9 cellular contexts compared by ENCODE assay signal in genomic region chr14:50736932-50737419, GRCh38.
DNase-seq lines count a peak whose midpoint lies in the region; ATAC-seq and TF ChIP-seq lines count a peak whose summit lies in the region.
"Had no signal": no experiment of that assay in that cellular context is flagged by ENCODE, and none has a peak within 500 bp of the region (broad histone marks: within the 10 kb centered on the region; RNA-seq: fewer than 3 reads in every experiment).

No MANE protein-coding gene starts in this region.

- DNase-seq in GM23338 (ENCODE audit: low spot score) (no peak), left lung (no peak), Calu3 (no peak), NCI-H2081 (lab: John Stamatoyannopoulos, UW) (no peak), NCI-H524 treated with DMSO at 0.1 percent for 48 hours (lab: John Stamatoyannopoulos, UW) (no peak)
- peak; percentile 58 for DNase-seq in stimulated activated CD4-positive, alpha-beta T cell treated with anti-CD3 and anti-CD28 coated beads, Interleukin-4, amount 100 ng/mL, for 24 hours
- DNase-seq: SIG-M5 had no signal

- ATAC-seq in GM18907 (IDR thresholded peaks at IDR 0.05; ENCODE audit: unreplicated experiment), result peak; percentile 87
- ATAC-seq in GM23338, result peak; percentile 34; the same call in 2 of the 3 replicates
- no peak for ATAC-seq in left lung

- CTCF ChIA-PET in Calu3 (lab: Charles Lee), result interaction anchor here (0.6 to 0.7 kb wide), 3 partner anchors 26 to 242 kb away, joined by 3 to 9 read pairs (median 4); no protein-coding TSS in a partner anchor

- H3K4me2 ChIP-seq in GM23338, result no peak overlapping the region

- no peaks in the 10 kb centered on the region for H3K9me2 ChIP-seq in GM23338 (ENCODE audit: insufficient read depth)

- H3K79me2 ChIP-seq in GM23338 (replicated peaks; ENCODE audit: insufficient read depth), result no peaks in the 10 kb centered on the region

- H3K4me1 Mint-ChIP-seq in GM23338, result peaks cover 3% of the 10 kb centered on the region; the same call in 2 of the 3 replicates
- peaks cover 34% of the 10 kb centered on the region for H3K4me1 Mint-ChIP-seq in T-helper 1 cell treated with Interleukin-12 subunit alpha and Interleukin-12 subunit beta and Interleukin-4 antibody, amounts not matched to agents 30 μg/mL and 1 μg/mL, for 36 hours (ENCODE audit: low read depth)
- no peaks in the 10 kb centered on the region for H3K4me1 Mint-ChIP-seq in Calu3 (ENCODE audit: low read depth, unreplicated experiment)

- H4K20me1 ChIP-seq in GM23338 (replicated peaks; ENCODE audit: insufficient read depth), result no peaks in the 10 kb centered on the region

- no peaks in the 10 kb centered on the region for H3K9me3 ChIP-seq in left lung

- no peaks in the 10 kb centered on the region for H3F3A ChIP-seq in GM23338 (replicated peaks; ENCODE audit: low read depth)

- H3K36me3 Mint-ChIP-seq in GM23338 (ENCODE audit: low read depth) (peaks cover 18% of the 10 kb centered on the region; the same call in 2 of the 3 replicates), Calu3 (ENCODE audit: insufficient read depth, unreplicated experiment) (no peaks in the 10 kb centered on the region)
- H3K36me3 Mint-ChIP-seq in T-helper 1 cell treated with Interleukin-12 subunit alpha and Interleukin-12 subunit beta and Interleukin-4 antibody, amounts not matched to agents 30 μg/mL and 1 μg/mL, for 36 hours (ENCODE audit: low read depth), result peaks cover 36% of the 10 kb centered on the region

- H3K27ac ChIP-seq in GM23338 (ENCODE audit: low read depth) (no peak overlapping the region), left lung (no peak overlapping the region)

- H3K27me3 ChIP-seq in GM23338 (ENCODE audit: insufficient read depth) (no peaks in the 10 kb centered on the region), left lung (no peaks in the 10 kb centered on the region)

- H3K9me3 Mint-ChIP-seq in GM23338, result no peaks in the 10 kb centered on the region
- no peaks in the 10 kb centered on the region for H3K9me3 Mint-ChIP-seq in T-helper 1 cell treated with Interleukin-12 subunit alpha and Interleukin-12 subunit beta and Interleukin-4 antibody, amounts not matched to agents 30 μg/mL and 1 μg/mL, for 36 hours
- H3K9me3 Mint-ChIP-seq in Calu3 (ENCODE audit: low read depth, unreplicated experiment), result no peaks in the 10 kb centered on the region

- no peak overlapping the region for H3K27ac Mint-ChIP-seq in GM23338
- H3K27ac Mint-ChIP-seq in T-helper 1 cell treated with Interleukin-12 subunit alpha and Interleukin-12 subunit beta and Interleukin-4 antibody, amounts not matched to agents 30 μg/mL and 1 μg/mL, for 36 hours, result peak overlapping the region; percentile 76
- no peak overlapping the region for H3K27ac Mint-ChIP-seq in Calu3 (ENCODE audit: unreplicated experiment)

- H3K4me3 ChIP-seq in GM23338 (no peak overlapping the region), left lung (no peak overlapping the region)

- H2AFZ ChIP-seq in GM23338, result no peak overlapping the region

- H3K27me3 Mint-ChIP-seq in GM23338 (ENCODE audit: insufficient read depth, low read depth, poor library complexity), result peaks cover 2% of the 10 kb centered on the region
- H3K27me3 Mint-ChIP-seq in T-helper 1 cell treated with Interleukin-12 subunit alpha and Interleukin-12 subunit beta and Interleukin-4 antibody, amounts not matched to agents 30 μg/mL and 1 μg/mL, for 36 hours (ENCODE audit: low read depth), result no peaks in the 10 kb centered on the region
- no peaks in the 10 kb centered on the region for H3K27me3 Mint-ChIP-seq in Calu3 (ENCODE audit: unreplicated experiment)

- peaks cover 3% of the 10 kb centered on the region; the same call in 1 of the 2 replicates for H3K36me3 ChIP-seq in GM23338 (ENCODE audit: insufficient read depth)
- H3K36me3 ChIP-seq in left lung, result peaks cover 0 to 83% of the 10 kb centered on the region in 2 donors

- no TSS peak for BruUV-seq in Calu3 (replicated peaks; lab: Mats Ljungman, UMichigan)

- no peaks in the 10 kb centered on the region; the same call in 1 of the 2 replicates for H3K4me1 ChIP-seq in GM23338 (ENCODE audit: insufficient read depth)
- H3K4me1 ChIP-seq in left lung, result peaks cover 0 to 12% of the 10 kb centered on the region in 2 donors

- TF ChIP-seq CTCF in GM23338 (conservative IDR thresholded peaks at IDR 0.05; ENCODE audit: low read depth in 2 of 2), result no peak
- TF ChIP-seq CTCF in left lung (IDR thresholded peaks at IDR 0.05), result no peak
- no peak for TF ChIP-seq CTCF in Calu3 (IDR thresholded peaks at IDR 0.05; ENCODE audit: unreplicated experiment)

- intact Hi-C loops in left lung (cut with DNase I), result no loop called here
- intact Hi-C loops in Calu3 (cut with micrococcal nuclease; ENCODE audit: unreplicated experiment), result no loop called here

- H3K4me3 Mint-ChIP-seq in GM23338 (no peak overlapping the region), Calu3 (ENCODE audit: low read depth, unreplicated experiment) (no peak overlapping the region)
- peak overlapping the region; percentile 34 for H3K4me3 Mint-ChIP-seq in T-helper 1 cell treated with Interleukin-12 subunit alpha and Interleukin-12 subunit beta and Interleukin-4 antibody, amounts not matched to agents 30 μg/mL and 1 μg/mL, for 36 hours

TF ChIP-seq in GM23338, 12 proteins besides CTCF, POLR2A, EP300 and RAD21 (continues in another document):
- TF ChIP-seq, protein P1, sequence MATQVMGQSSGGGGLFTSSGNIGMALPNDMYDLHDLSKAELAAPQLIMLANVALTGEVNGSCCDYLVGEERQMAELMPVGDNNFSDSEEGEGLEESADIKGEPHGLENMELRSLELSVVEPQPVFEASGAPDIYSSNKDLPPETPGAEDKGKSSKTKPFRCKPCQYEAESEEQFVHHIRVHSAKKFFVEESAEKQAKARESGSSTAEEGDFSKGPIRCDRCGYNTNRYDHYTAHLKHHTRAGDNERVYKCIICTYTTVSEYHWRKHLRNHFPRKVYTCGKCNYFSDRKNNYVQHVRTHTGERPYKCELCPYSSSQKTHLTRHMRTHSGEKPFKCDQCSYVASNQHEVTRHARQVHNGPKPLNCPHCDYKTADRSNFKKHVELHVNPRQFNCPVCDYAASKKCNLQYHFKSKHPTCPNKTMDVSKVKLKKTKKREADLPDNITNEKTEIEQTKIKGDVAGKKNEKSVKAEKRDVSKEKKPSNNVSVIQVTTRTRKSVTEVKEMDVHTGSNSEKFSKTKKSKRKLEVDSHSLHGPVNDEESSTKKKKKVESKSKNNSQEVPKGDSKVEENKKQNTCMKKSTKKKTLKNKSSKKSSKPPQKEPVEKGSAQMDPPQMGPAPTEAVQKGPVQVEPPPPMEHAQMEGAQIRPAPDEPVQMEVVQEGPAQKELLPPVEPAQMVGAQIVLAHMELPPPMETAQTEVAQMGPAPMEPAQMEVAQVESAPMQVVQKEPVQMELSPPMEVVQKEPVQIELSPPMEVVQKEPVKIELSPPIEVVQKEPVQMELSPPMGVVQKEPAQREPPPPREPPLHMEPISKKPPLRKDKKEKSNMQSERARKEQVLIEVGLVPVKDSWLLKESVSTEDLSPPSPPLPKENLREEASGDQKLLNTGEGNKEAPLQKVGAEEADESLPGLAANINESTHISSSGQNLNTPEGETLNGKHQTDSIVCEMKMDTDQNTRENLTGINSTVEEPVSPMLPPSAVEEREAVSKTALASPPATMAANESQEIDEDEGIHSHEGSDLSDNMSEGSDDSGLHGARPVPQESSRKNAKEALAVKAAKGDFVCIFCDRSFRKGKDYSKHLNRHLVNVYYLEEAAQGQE (IDR thresholded peaks at IDR 0.05; ENCODE audit: unreplicated experiment), result no peak
- TF ChIP-seq ZNF331 (CRISPR knock-in tag; IDR thresholded peaks at IDR 0.05; ENCODE audit: low read depth), result no peak
- TF ChIP-seq ETS1 (IDR thresholded peaks at IDR 0.05), result no peak
- TF ChIP-seq EZH2phosphoT487 (IDR thresholded peaks at IDR 0.05; ENCODE audit: unreplicated experiment), result no peak
- TF ChIP-seq STAT1 (IDR thresholded peaks at IDR 0.05; ENCODE audit: unreplicated experiment), result no peak
- TF ChIP-seq JUNB (IDR thresholded peaks at IDR 0.05; ENCODE audit: unreplicated experiment), result no peak
- TF ChIP-seq NANOG (IDR thresholded peaks at IDR 0.05; ENCODE audit: borderline replicate concordance), result no peak
- TF ChIP-seq ZNF114 (CRISPR knock-in tag; IDR thresholded peaks at IDR 0.05), result no peak
- TF ChIP-seq EZH2 (IDR thresholded peaks at IDR 0.05; ENCODE audit: low read depth, unreplicated experiment), result no peak
- no peak for TF ChIP-seq POLR2AphosphoS5 (IDR thresholded peaks at IDR 0.05; ENCODE audit: low read depth)
- no peak for TF ChIP-seq CREB1 (CRISPR knock-in tag; IDR thresholded peaks at IDR 0.05; ENCODE audit: low read depth)
